ENCODE assay signal across 10 cellular contexts in genomic region chr17:998111-998510, GRCh38. TPM values are rescaled to one million over a fixed set of nuclear protein-coding genes. Genes with fewer than 3 reads are reported as not detected.
DNase-seq lines count a peak whose midpoint lies in the region; ATAC-seq, FAIRE-seq and TF ChIP-seq lines count a peak whose summit lies in the region.
"Had no signal": no experiment of that assay in that cellular context is flagged by ENCODE, and none has a peak within 500 bp of the region (broad histone marks: within the 10 kb centered on the region; RNA-seq: fewer than 3 reads in every experiment).

No MANE protein-coding gene starts in this region.

- intact Hi-C loops in Panc1 (cut with micrococcal nuclease; ENCODE audit: unreplicated experiment) (no loop called here), endothelial cell of umbilical vein (cut with micrococcal nuclease) (loop anchor here (5.0 kb wide), 2 partner anchors 586 to 856 kb away; a partner anchor contains a TSS), psoas muscle (cut with DNase I) (loop anchor here in 1 of 2 donors (5.0 kb wide), 1 partner anchor 586 kb away; a partner anchor contains a TSS), thyroid gland (cut with DNase I) (no loop called here)

- DNase-seq in Panc1 (ENCODE audit: low read depth, low spot score) (no peak), endothelial cell of umbilical vein (ENCODE audit: low read depth, low spot score) (no peak), psoas muscle (no peak), thyroid gland (no peak), NCI-H345 treated with DMSO at 0.1 percent for 48 hours (lab: John Stamatoyannopoulos, UW; ENCODE audit: unreplicated experiment) (no peak)
- DNase-seq in activated CD4-positive, CD25-positive, alpha-beta regulatory T cell (lab: John Stamatoyannopoulos, UW) = no peak
- DNase-seq: foreskin keratinocyte; stimulated activated CD4-positive, alpha-beta T cell treated with anti-CD3 and anti-CD28 coated beads, Interleukin-2, amount 100 ng/mL, for 24 hours had no signal

- H3K27ac ChIP-seq in Panc1 (ENCODE audit: low read length) = peak overlapping the region; percentile 82
- H3K27ac ChIP-seq in endothelial cell of umbilical vein (ENCODE audit: insufficient read depth, low read depth, low read length) = no peak overlapping the region
- H3K27ac ChIP-seq in psoas muscle = no peak overlapping the region
- H3K27ac ChIP-seq in thyroid gland = no peak overlapping the region

- WGBS in psoas muscle, 3 donors = 18 to 51% (median 29%) methylated on average over 2 of the region's 2 CpGs
- 56 to 60% methylated on average over 2 of the region's 2 CpGs for WGBS in thyroid gland, 2 donors

- H3K36me3 ChIP-seq in Panc1 (ENCODE audit: control insufficient read depth, insufficient read depth, low read length) = peaks cover 6% of the 10 kb centered on the region
- H3K36me3 ChIP-seq in endothelial cell of umbilical vein (ENCODE audit: control insufficient read depth in 2 of 2, extremely low read depth in 1 of 2, insufficient read depth in 2 of 2, low read length in 2 of 2) = peaks cover 0 to 4% of the 10 kb centered on the region in 2 experiments
- H3K36me3 ChIP-seq in psoas muscle (ENCODE audit: insufficient read depth in 1 of 2, low read depth in 1 of 2) = peaks cover 2 to 39% of the 10 kb centered on the region in 2 donors
- peaks cover 16 to 24% of the 10 kb centered on the region in 2 donors for H3K36me3 ChIP-seq in thyroid gland

- H3K4me2 ChIP-seq in endothelial cell of umbilical vein (ENCODE audit: insufficient read depth, low read length) = peak overlapping the region; percentile 51

- peaks cover 21% of the 10 kb centered on the region for H3K79me2 ChIP-seq in endothelial cell of umbilical vein (ENCODE audit: control insufficient read depth, insufficient read depth, low read length)

- TF ChIP-seq CTCF in GM12875 (IDR thresholded peaks at IDR 0.05; ENCODE audit: borderline replicate concordance, insufficient read depth, low read depth, low read length) (no peak), Panc1 (IDR thresholded peaks at IDR 0.05) (no peak), endothelial cell of umbilical vein (IDR thresholded peaks at IDR 0.05; ENCODE audit: extremely low read depth in 1 of 2, insufficient read depth in 1 of 2, low read depth in 1 of 2, low read length in 2 of 2) (no peak), psoas muscle (IDR thresholded peaks at IDR 0.05) (no peak), thyroid gland (IDR thresholded peaks at IDR 0.05) (no peak)

- CTCF ChIA-PET in Panc1 (lab: Charles Lee) (interaction anchor here (0.5 kb wide), 1 partner anchor 268 kb away, joined by 4 read pairs; no protein-coding TSS in a partner anchor), endothelial cell of umbilical vein (lab: Charles Lee) (interaction anchor here (1.2 to 4.3 kb wide), 6 partner anchors 9 to 119 kb away, joined by 4 to 48 read pairs (median 16); no protein-coding TSS in a partner anchor)

- H3K9ac ChIP-seq in endothelial cell of umbilical vein (replicated peaks; ENCODE audit: extremely low read depth, insufficient read depth, low read length) = peak overlapping the region; percentile 95

- dilution Hi-C loops in endothelial cell of umbilical vein (cut with MboI; ENCODE audit: extremely low pct_ligation_motif_present, low sequenced_read_pairs) = loop anchor here (25.0 kb wide), 1 partner anchor 211 kb away; the partner anchor contains the start of genes GLOD4 and MRM3

- H3K9me1 ChIP-seq in endothelial cell of umbilical vein (replicated peaks; ENCODE audit: control insufficient read depth, extremely low read depth, insufficient read depth, low read length) = no peaks in the 10 kb centered on the region

- in situ Hi-C loops in Panc1 (cut with HindIII; ENCODE audit: low pct_unique_long_range_greater_than_20kb, low sequenced_read_pairs) = no loop called here

- POLR2A ChIA-PET in Panc1 (lab: Charles Lee) = no interaction called here
- POLR2A ChIA-PET in endothelial cell of umbilical vein (lab: Charles Lee) = no interaction called here

- BruUV-seq in Panc1 (replicated peaks; lab: Mats Ljungman, UMichigan) (no TSS peak), endothelial cell of umbilical vein (replicated peaks; lab: Mats Ljungman, UMichigan) (no TSS peak)

- H3K27me3 ChIP-seq in Panc1 (ENCODE audit: control insufficient read depth, insufficient read depth, low read length) (no peaks in the 10 kb centered on the region), endothelial cell of umbilical vein (ENCODE audit: control insufficient read depth in 2 of 2, insufficient read depth in 2 of 2, low read length in 2 of 2) (no peaks in the 10 kb centered on the region), psoas muscle (ENCODE audit: insufficient read depth in 3 of 3, low read length in 2 of 3) (no peaks in the 10 kb centered on the region), thyroid gland (no peaks in the 10 kb centered on the region)
- H3K27me3 ChIP-seq: foreskin keratinocyte had no signal

- peaks cover 40% of the 10 kb centered on the region for H3K4me1 ChIP-seq in Panc1 (ENCODE audit: control insufficient read depth, insufficient read depth, low read length)
- peaks cover 43% of the 10 kb centered on the region for H3K4me1 ChIP-seq in endothelial cell of umbilical vein (ENCODE audit: control insufficient read depth, extremely low read depth, insufficient read depth, low read length)
- peaks cover 60% of the 10 kb centered on the region for H3K4me1 ChIP-seq in psoas muscle
- peaks cover 10 to 38% of the 10 kb centered on the region in 2 donors for H3K4me1 ChIP-seq in thyroid gland

- H4K20me1 ChIP-seq in endothelial cell of umbilical vein (replicated peaks; ENCODE audit: control insufficient read depth, extremely low read depth, insufficient read depth, low read length) = no peaks in the 10 kb centered on the region

- TF ChIP-seq POLR2A in endothelial cell of umbilical vein (IDR thresholded peaks at IDR 0.05; ENCODE audit: low read depth, low read length) (no peak), thyroid gland (IDR thresholded peaks at IDR 0.05) (no peak)

- ATAC-seq in Panc1 = no peak
- no peak for ATAC-seq in psoas muscle
- no peak for ATAC-seq in GM18517 (IDR thresholded peaks at IDR 0.05; ENCODE audit: unreplicated experiment)
- ATAC-seq: foreskin keratinocyte had no signal

- peak overlapping the region; percentile 91 for H3K4me3 ChIP-seq in GM12875 (ENCODE audit: low read depth, low read length)
- H3K4me3 ChIP-seq in Panc1 (ENCODE audit: low read depth in 2 of 2, low read length in 2 of 2) = peak overlapping the region; percentile 92 to 98
- peak overlapping the region in 1 of 3 experiments; percentile 86 for H3K4me3 ChIP-seq in endothelial cell of umbilical vein (replicated peaks in 1 of 3; ENCODE audit: insufficient read depth in 1 of 3, low read depth in 1 of 3, low read length in 3 of 3)
- H3K4me3 ChIP-seq in psoas muscle = peak overlapping the region; percentile 83
- H3K4me3 ChIP-seq in thyroid gland (replicated peaks in 1 of 3) = no peak overlapping the region

- no peaks in the 10 kb centered on the region for H3K9me3 ChIP-seq in Panc1 (ENCODE audit: control insufficient read depth, insufficient read depth, low read depth, low read length)
- no peaks in the 10 kb centered on the region for H3K9me3 ChIP-seq in endothelial cell of umbilical vein (replicated peaks; ENCODE audit: control insufficient read depth, insufficient read depth, low read length)
- no peaks in the 10 kb centered on the region for H3K9me3 ChIP-seq in psoas muscle
- H3K9me3 ChIP-seq in thyroid gland = no peaks in the 10 kb centered on the region

- H2AFZ ChIP-seq in endothelial cell of umbilical vein (ENCODE audit: low read depth, low read length) = no peak overlapping the region

- FAIRE-seq in endothelial cell of umbilical vein (lab: Jason Lieb, UNC) = no peak

TF ChIP-seq in endothelial cell of umbilical vein, 7 proteins besides CTCF, POLR2A, EP300 and RAD21 (continues in another document):
- no peak for TF ChIP-seq MAX (IDR thresholded peaks at IDR 0.05; ENCODE audit: insufficient read depth, insufficient read length)
- TF ChIP-seq POLR2AphosphoS5 (IDR thresholded peaks at IDR 0.05; ENCODE audit: insufficient read depth, low read depth, low read length) = no peak
- TF ChIP-seq GATA2 (IDR thresholded peaks at IDR 0.05; ENCODE audit: insufficient read depth, insufficient read length, low read depth, low read length) = no peak
- TF ChIP-seq JUN (IDR thresholded peaks at IDR 0.05; ENCODE audit: borderline replicate concordance, insufficient read depth, insufficient read length, low read depth) = no peak
- TF ChIP-seq MYC (IDR thresholded peaks at IDR 0.05; ENCODE audit: low read depth, low read length) = no peak

RNA-seq across cellular contexts. Expression of gene TIMM22, which starts 1.2 kb away (rescaled TPM):
- total RNA-seq in Panc1 (2021; ENCODE audit: unreplicated experiment) (10.2 TPM), endothelial cell of umbilical vein (19.5 and 19.6 TPM in 2 replicates), psoas muscle (10 to 100 TPM in 3 of 4 donors, 1 to 10 TPM in 1; 8.0 to 18.0 (median 12.4) TPM), thyroid gland (10 to 100 TPM; 14.7 to 17.1 (median 14.9) TPM)
- 10.7 TPM for polyA plus RNA-seq in Panc1 (2012; ENCODE audit: insufficient read length)
- polyA plus RNA-seq in endothelial cell of umbilical vein (18.6 and 19.0 TPM in 2 replicates), psoas muscle (10 to 100 TPM; 14.9 to 27.2 (median 21.6) TPM)
- 16.5 and 20.5 TPM in 2 replicates for polyA plus RNA-seq in endothelial cell of umbilical vein (2011; cell fraction: cytosol; rRNA removed)
- 9.6 and 10.3 TPM in 2 replicates for polyA plus RNA-seq in endothelial cell of umbilical vein (2011; cell fraction: nucleus; rRNA removed)
- polyA plus RNA-seq in endothelial cell of umbilical vein (2012) = 22.1 and 22.5 TPM in 2 replicates
- 18.3 and 18.5 TPM in 2 replicates for polyA minus RNA-seq in endothelial cell of umbilical vein
- 8.5 TPM for polyA minus RNA-seq in endothelial cell of umbilical vein (2011; cell fraction: cytosol; rRNA and poly(A)+ RNA removed)
- 10.9 and 15.9 TPM in 2 replicates for polyA minus RNA-seq in endothelial cell of umbilical vein (2011; cell fraction: nucleus; rRNA and poly(A)+ RNA removed)

RNA-seq across cellular contexts. Expression of gene NXN, which starts 18.5 kb away (rescaled TPM):
- total RNA-seq in Panc1 (2021; ENCODE audit: unreplicated experiment) (126 TPM), endothelial cell of umbilical vein (58.9 and 77.3 TPM in 2 replicates), psoas muscle (10 to 100 TPM; 72.8 to 79.4 (median 74.1) TPM), thyroid gland (10 to 100 TPM; 14.5 to 18.3 (median 17.2) TPM)
- 134 TPM for polyA plus RNA-seq in Panc1 (2012; ENCODE audit: insufficient read length)
- polyA plus RNA-seq in endothelial cell of umbilical vein (69.5 and 79.0 TPM in 2 replicates), psoas muscle (10 to 100 TPM; 33.4 to 92.5 (median 52.2) TPM)
- polyA plus RNA-seq in endothelial cell of umbilical vein (2011; cell fraction: cytosol; rRNA removed) = 30.9 and 37.0 TPM in 2 replicates
- 23.1 and 36.3 TPM in 2 replicates for polyA plus RNA-seq in endothelial cell of umbilical vein (2011; cell fraction: nucleus; rRNA removed)
- polyA plus RNA-seq in endothelial cell of umbilical vein (2012) = 19.7 and 40.2 TPM in 2 replicates
- 58.4 and 79.1 TPM in 2 replicates for polyA minus RNA-seq in endothelial cell of umbilical vein
- polyA minus RNA-seq in endothelial cell of umbilical vein (2011; cell fraction: cytosol; rRNA and poly(A)+ RNA removed) = 5.2 TPM
- polyA minus RNA-seq in endothelial cell of umbilical vein (2011; cell fraction: nucleus; rRNA and poly(A)+ RNA removed) = 27.9 and 31.7 TPM in 2 replicates

Comparison
In these comparisons a context has a peak if more than half of its experiments do, and no peak if none do; other contexts are left out.
1. H3K4me3 ChIP-seq: peak in GM12875 (single experiment), Panc1 (2 of 2) and psoas muscle (single experiment); none in thyroid gland (0 of 3).